ENCODE assay signal across 11 cellular contexts in genomic region chr21:46100020-46100419, GRCh38. TPM values are rescaled to one million over a fixed set of nuclear protein-coding genes. Genes with fewer than 3 reads are reported as not detected.
DNase-seq lines count a peak whose midpoint lies in the region; ATAC-seq, FAIRE-seq and TF ChIP-seq lines count a peak whose summit lies in the region.
"Had no signal": no experiment of that assay in that cellular context is flagged by ENCODE, and none has a peak within 500 bp of the region (broad histone marks: within the 10 kb centered on the region; RNA-seq: fewer than 3 reads in every experiment).

No MANE protein-coding gene starts in this region.

- TF ChIP-seq CTCF in natural killer cell (IDR thresholded peaks at IDR 0.05) (no peak), H1 (IDR thresholded peaks at IDR 0.05; ENCODE audit: control extremely low read depth in 1 of 3, insufficient read depth in 1 of 3, low read depth in 1 of 3, low read length in 3 of 3) (no peak)
- no peak for TF ChIP-seq CTCF in activated CD8-positive, alpha-beta T cell treated with anti-CD3 and anti-CD28 coated beads for 36 hours (IDR thresholded peaks at IDR 0.05)

- H3K18ac ChIP-seq in H1 (ENCODE audit: extremely low read depth, low read length), result no peak overlapping the region

- ATAC-seq in natural killer cell, result no peak
- ATAC-seq in natural killer cell treated with Interleukin-12 subunit alpha and Interleukin-12 subunit beta and Interleukin-15 and Interleukin-18, amount 100 ng/mL, for 72 hours, result no peak
- no peak for ATAC-seq in naive thymus-derived CD4-positive, alpha-beta T cell
- no peak for ATAC-seq in GM21515 (IDR thresholded peaks at IDR 0.05; ENCODE audit: unreplicated experiment)
- ATAC-seq in activated CD8-positive, alpha-beta T cell treated with anti-CD3 and anti-CD28 coated beads for 36 hours, result no peak

- no peak overlapping the region for H2BK20ac ChIP-seq in H1 (ENCODE audit: low read length)

- CTCF ChIA-PET in H1 (lab: Charles Lee; ENCODE audit: partially characterized antibody), result interaction anchor here (1.1 to 1.5 kb wide), 2 partner anchors 8 to 43 kb away, joined by 3 read pairs; no protein-coding TSS in a partner anchor
- CTCF ChIA-PET in naive thymus-derived CD4-positive, alpha-beta T cell (lab: Charles Lee), result no interaction called here
- CTCF ChIA-PET in activated CD8-positive, alpha-beta T cell treated with anti-CD3 and anti-CD28 coated beads for 36 hours (lab: Charles Lee), result interaction anchor here (1.1 kb wide), 1 partner anchor 44 kb away, joined by 4 read pairs; no protein-coding TSS in a partner anchor

- no peak overlapping the region for H3K27ac ChIP-seq in H1 (ENCODE audit: low read depth, low read length)
- H3K27ac ChIP-seq in naive thymus-derived CD4-positive, alpha-beta T cell (ENCODE audit: low read depth, low read length), result no peak overlapping the region

- H3K36me3 ChIP-seq in H1 (ENCODE audit: control insufficient read depth in 2 of 4, insufficient read depth in 4 of 4, low read length in 3 of 4), result no peaks in the 10 kb centered on the region
- no peaks in the 10 kb centered on the region for H3K36me3 ChIP-seq in naive thymus-derived CD4-positive, alpha-beta T cell (ENCODE audit: control insufficient read depth in 2 of 3, insufficient read depth in 3 of 3, low read length in 3 of 3)

- 82% methylated on average over 6 of the region's 6 CpGs; no CpG with 5 or more reads in 1 of the 2 experiments for WGBS in H1 (ENCODE audit: extremely low coverage in 1 of 2, insufficient coverage in 1 of 2, insufficient read length in 1 of 2, insufficient replicate concordance in 2 of 2, low coverage in 1 of 2, low lambda C conversion rate in 2 of 2, missing lambda C conversion rate in 1 of 2), 2 experiments

- H2BK5ac ChIP-seq in H1 (ENCODE audit: low read depth, low read length), result no peak overlapping the region

- H4K20me1 ChIP-seq in H1 (replicated peaks in 1 of 2; ENCODE audit: control insufficient read depth in 1 of 2, insufficient read depth in 2 of 2, low read length in 2 of 2), result peaks cover 0 to 9% of the 10 kb centered on the region in 2 experiments

- TF ChIP-seq RAD21 in H1 (IDR thresholded peaks at IDR 0.05 in 1 of 2, conservative IDR thresholded peaks at IDR 0.05 in 1 of 2; ENCODE audit: low read depth in 2 of 2, low read length in 2 of 2), result no peak

- H4K8ac ChIP-seq in H1 (ENCODE audit: extremely low read depth, insufficient read depth, low read length), result no peak overlapping the region

- H3K4me3 ChIP-seq in H1 (ENCODE audit: extremely low read depth in 1 of 4, insufficient read depth in 2 of 4, low read depth in 3 of 4, low read length in 4 of 4), result no peak overlapping the region
- no peak overlapping the region for H3K4me3 ChIP-seq in naive thymus-derived CD4-positive, alpha-beta T cell (ENCODE audit: low read length)

- H3K14ac ChIP-seq in H1 (ENCODE audit: insufficient read length), result no peak overlapping the region

- no peak overlapping the region for H2BK12ac ChIP-seq in H1 (ENCODE audit: low read depth, low read length)

- peaks cover 2 to 9% of the 10 kb centered on the region in 2 donors for H3K9me3 Mint-ChIP-seq in natural killer cell
- H3K9me3 Mint-ChIP-seq in natural killer cell treated with Interleukin-12 subunit alpha and Interleukin-12 subunit beta and Interleukin-15 and Interleukin-18, amount 100 ng/mL, for 72 hours, result peaks cover 9% of the 10 kb centered on the region
- peaks cover 3 to 37% (median 16%) of the 10 kb centered on the region in 11 donors for H3K9me3 Mint-ChIP-seq in naive thymus-derived CD4-positive, alpha-beta T cell
- H3K9me3 Mint-ChIP-seq in activated CD8-positive, alpha-beta T cell treated with anti-CD3 and anti-CD28 coated beads for 36 hours, result peaks cover 19% of the 10 kb centered on the region

- no peak overlapping the region for H4K5ac ChIP-seq in H1 (ENCODE audit: insufficient read length, low read depth, low read length)

- no peak overlapping the region for H3K23ac ChIP-seq in H1 (ENCODE audit: insufficient read length)

- no peak overlapping the region for H4K91ac ChIP-seq in H1 (replicated peaks; ENCODE audit: insufficient read length, low read length)

- H3K23me2 ChIP-seq in H1 (ENCODE audit: low read depth, low read length), result peaks cover 10% of the 10 kb centered on the region; the same call in 1 of the 2 replicates

- H3K79me2 ChIP-seq in H1 (ENCODE audit: control insufficient read depth in 1 of 2, insufficient read depth in 2 of 2, low read length in 2 of 2), result peaks cover 0 to 10% of the 10 kb centered on the region in 2 experiments; a peak in 2 of 4 replicates

- H3K4me2 ChIP-seq in H1 (ENCODE audit: insufficient read depth in 1 of 2, low read depth in 2 of 2, low read length in 2 of 2), result peak overlapping the region; percentile 44 to 64; a peak in 2 of 4 replicates

- H3K9me3 ChIP-seq in H1 (ENCODE audit: insufficient read depth in 2 of 2, low read depth in 1 of 2, low read length in 1 of 2), result 0 out of 4 replicates have a peak, but pooled peaks cover 0 to 4% of the 10 kb centered on the region in 2 experiments
- H3K9me3 ChIP-seq in naive thymus-derived CD4-positive, alpha-beta T cell (ENCODE audit: control insufficient read depth in 2 of 3, low read length in 3 of 3), result no peaks in the 10 kb centered on the region

- POLR2A ChIA-PET in H1 (lab: Charles Lee; ENCODE audit: partially characterized antibody), result interaction anchor here (1.2 kb wide), 1 partner anchor 123 kb away, joined by 3 read pairs; no protein-coding TSS in a partner anchor
- POLR2A ChIA-PET in naive thymus-derived CD4-positive, alpha-beta T cell (lab: Charles Lee), result no interaction called here
- POLR2A ChIA-PET in activated CD8-positive, alpha-beta T cell treated with anti-CD3 and anti-CD28 coated beads for 36 hours (lab: Charles Lee), result no interaction called here

- FAIRE-seq in H1 (lab: Jason Lieb, UNC), result no peak

- H2BK15ac ChIP-seq in H1 (ENCODE audit: low read length), result no peak overlapping the region

- H3K27me3 ChIP-seq in H1 (replicated peaks in 1 of 4; ENCODE audit: control insufficient read depth in 3 of 4, extremely low read depth in 1 of 4, insufficient read depth in 3 of 4, low read length in 3 of 4), result peaks cover 0 to 14% (median 9%) of the 10 kb centered on the region in 4 experiments; a peak in 6 of 7 replicates
- no peaks in the 10 kb centered on the region for H3K27me3 ChIP-seq in naive thymus-derived CD4-positive, alpha-beta T cell (ENCODE audit: control insufficient read depth in 2 of 2, insufficient read depth in 2 of 2, low read length in 2 of 2)

- H2AFZ ChIP-seq in H1 (ENCODE audit: low read length), result no peak overlapping the region

- no peak for DNase-seq in natural killer cell
- no peak for DNase-seq in natural killer cell treated with Interleukin-12 subunit alpha and Interleukin-12 subunit beta and Interleukin-15 and Interleukin-18, amount 100 ng/mL, for 72 hours (ENCODE audit: low spot score)
- DNase-seq in H1 (ENCODE audit: low read depth in 1 of 2, low spot score in 2 of 2), result no peak
- no peak for DNase-seq in naive thymus-derived CD4-positive, alpha-beta T cell
- no peak for DNase-seq in NCI-H345 treated with DMSO at 0.1 percent for 48 hours (lab: John Stamatoyannopoulos, UW; ENCODE audit: unreplicated experiment)
- no peak for DNase-seq in SKM-1 (lab: John Stamatoyannopoulos, UW; ENCODE audit: unreplicated experiment)
- no peak for DNase-seq in activated CD8-positive, alpha-beta T cell treated with anti-CD3 and anti-CD28 coated beads for 36 hours
- DNase-seq: NCI-H1436 treated with DMSO at 0.1 percent for 48 hours; stimulated activated CD4-positive, alpha-beta T cell treated with anti-CD3 and anti-CD28 coated beads, Interleukin-4, amount 100 ng/mL, for 1 hour had no signal

- no peak for TF ChIP-seq POLR2A in H1 (IDR thresholded peaks at IDR 0.05; ENCODE audit: control extremely low read depth in 1 of 2, low read depth in 2 of 2, low read length in 2 of 2)

- H3K36me3 Mint-ChIP-seq in natural killer cell, result peaks cover 28% of the 10 kb centered on the region
- peaks cover 26% of the 10 kb centered on the region for H3K36me3 Mint-ChIP-seq in natural killer cell treated with Interleukin-12 subunit alpha and Interleukin-12 subunit beta and Interleukin-15 and Interleukin-18, amount 100 ng/mL, for 72 hours
- H3K36me3 Mint-ChIP-seq in naive thymus-derived CD4-positive, alpha-beta T cell, result peaks cover 1 to 35% (median 11%) of the 10 kb centered on the region in 5 donors
- H3K36me3 Mint-ChIP-seq in activated CD8-positive, alpha-beta T cell treated with anti-CD3 and anti-CD28 coated beads for 36 hours (ENCODE audit: low read depth), result peaks cover 13% of the 10 kb centered on the region

- H3K79me1 ChIP-seq in H1 (ENCODE audit: low read depth, low read length), result peaks cover 10% of the 10 kb centered on the region; the same call in 1 of the 2 replicates

- H3K4me1 ChIP-seq in H1 (replicated peaks in 1 of 4; ENCODE audit: control insufficient read depth in 3 of 4, insufficient read depth in 4 of 4, low read length in 3 of 4), result peaks cover 0 to 4% (median 0%) of the 10 kb centered on the region in 4 experiments; a peak in 2 of 7 replicates
- peaks cover 0 to 2% of the 10 kb centered on the region in 2 donors for H3K4me1 ChIP-seq in naive thymus-derived CD4-positive, alpha-beta T cell (ENCODE audit: control insufficient read depth in 2 of 2, insufficient read depth in 2 of 2, low read length in 2 of 2)

- H3K4ac ChIP-seq in H1 (replicated peaks; ENCODE audit: insufficient read length, low read depth, low read length), result no peak overlapping the region

- H3K4me3 Mint-ChIP-seq in natural killer cell, result peak overlapping the region; percentile 47
- H3K4me3 Mint-ChIP-seq in natural killer cell treated with Interleukin-12 subunit alpha and Interleukin-12 subunit beta and Interleukin-15 and Interleukin-18, amount 100 ng/mL, for 72 hours, result no peak overlapping the region
- H3K4me3 Mint-ChIP-seq in naive thymus-derived CD4-positive, alpha-beta T cell, result peak overlapping the region in 8 of 10 donors; percentile 25 to 80 (median 50)
- no peak overlapping the region for H3K4me3 Mint-ChIP-seq in activated CD8-positive, alpha-beta T cell treated with anti-CD3 and anti-CD28 coated beads for 36 hours
- H3K4me3 Mint-ChIP-seq: T-helper 1 cell treated with Interleukin-12 subunit alpha and Interleukin-12 subunit beta and Interleukin-4 antibody, amounts not matched to agents 30 μg/mL and 1 μg/mL, for 36 hours had no signal

- no peak overlapping the region for H3K9ac ChIP-seq in H1 (replicated peaks in 1 of 4; ENCODE audit: extremely low read depth in 1 of 4, low read depth in 3 of 4, low read length in 3 of 4)

- H3K27ac Mint-ChIP-seq in natural killer cell, result no peak overlapping the region
- H3K27ac Mint-ChIP-seq in natural killer cell treated with Interleukin-12 subunit alpha and Interleukin-12 subunit beta and Interleukin-15 and Interleukin-18, amount 100 ng/mL, for 72 hours, result no peak overlapping the region
- no peak overlapping the region for H3K27ac Mint-ChIP-seq in naive thymus-derived CD4-positive, alpha-beta T cell
- no peak overlapping the region for H3K27ac Mint-ChIP-seq in activated CD8-positive, alpha-beta T cell treated with anti-CD3 and anti-CD28 coated beads for 36 hours
- H3K27ac Mint-ChIP-seq: T-helper 1 cell treated with Interleukin-12 subunit alpha and Interleukin-12 subunit beta and Interleukin-4 antibody, amounts not matched to agents 30 μg/mL and 1 μg/mL, for 36 hours had no signal

- peaks cover 7 to 16% of the 10 kb centered on the region in 2 donors for H3K4me1 Mint-ChIP-seq in natural killer cell
- peaks cover 5 to 11% of the 10 kb centered on the region in 2 donors for H3K4me1 Mint-ChIP-seq in natural killer cell treated with Interleukin-12 subunit alpha and Interleukin-12 subunit beta and Interleukin-15 and Interleukin-18, amount 100 ng/mL, for 72 hours (ENCODE audit: low read depth in 2 of 2)
- H3K4me1 Mint-ChIP-seq in naive thymus-derived CD4-positive, alpha-beta T cell, result peaks cover 0 to 18% (median 4%) of the 10 kb centered on the region in 7 donors
- H3K4me1 Mint-ChIP-seq in activated CD8-positive, alpha-beta T cell treated with anti-CD3 and anti-CD28 coated beads for 36 hours (ENCODE audit: low read depth), result peaks cover 17% of the 10 kb centered on the region

- no peak for TF ChIP-seq EP300 in H1 (IDR thresholded peaks at IDR 0.05; ENCODE audit: borderline replicate concordance in 1 of 2, low read depth in 2 of 2, low read length in 2 of 2)

- H3K27me3 Mint-ChIP-seq in natural killer cell (ENCODE audit: low read depth in 2 of 2), result peaks cover 51 to 54% of the 10 kb centered on the region in 2 donors
- H3K27me3 Mint-ChIP-seq in natural killer cell treated with Interleukin-12 subunit alpha and Interleukin-12 subunit beta and Interleukin-15 and Interleukin-18, amount 100 ng/mL, for 72 hours, result peaks cover 38 to 62% of the 10 kb centered on the region in 2 donors
- H3K27me3 Mint-ChIP-seq in naive thymus-derived CD4-positive, alpha-beta T cell, result peaks cover 0 to 54% (median 34%) of the 10 kb centered on the region in 5 donors
- peaks cover 13% of the 10 kb centered on the region for H3K27me3 Mint-ChIP-seq in activated CD8-positive, alpha-beta T cell treated with anti-CD3 and anti-CD28 coated beads for 36 hours

- 0 out of 2 replicates have a peak overlapping the region, but pooled peaks have one; percentile 53 for H2AK5ac ChIP-seq in H1 (ENCODE audit: low read depth, low read length)

- H3K56ac ChIP-seq in H1 (replicated peaks; ENCODE audit: insufficient read length, low read depth, low read length), result no peak overlapping the region

- no peak overlapping the region for H2BK120ac ChIP-seq in H1 (replicated peaks; ENCODE audit: low read depth, low read length)

- intact Hi-C loops in natural killer cell (cut with micrococcal nuclease), result no loop called here
- intact Hi-C loops in naive thymus-derived CD4-positive, alpha-beta T cell (cut with micrococcal nuclease), result no loop called here
- intact Hi-C loops in activated CD8-positive, alpha-beta T cell treated with anti-CD3 and anti-CD28 coated beads for 36 hours (cut with micrococcal nuclease), result no loop called here

RNA-seq across cellular contexts. Expression of gene COL6A2, which starts 2.1 kb away (rescaled TPM):
- total RNA-seq in natural killer cell, result 100 to 1,000 TPM in 1 of 3 donors, 10 to 100 TPM in 2; 93.9 to 110 (median 97.2) TPM
- total RNA-seq in natural killer cell treated with Interleukin-12 subunit alpha and Interleukin-12 subunit beta and Interleukin-15 and Interleukin-18, amount 100 ng/mL, for 72 hours, result 1 to 10 TPM in 1 of 2 donors, under 1 TPM in 1; 0.88 to 4.2 TPM
- 60.6 and 62.7 TPM in 2 replicates for total RNA-seq in H1 (2021; fragmentation: NEBNext Ultra II Directional; extraction: Animal tissue kit (Norgen Biotek cat#: 25700))
- polyA plus RNA-seq in H1 (2011; rRNA removed), result 60.1 and 79.2 TPM in 2 replicates
- 60.4 TPM for polyA plus RNA-seq in H1 (2011; cell fraction: cytosol; rRNA removed)
- 219 TPM for polyA plus RNA-seq in H1 (2011; cell fraction: nucleus; rRNA removed)
- polyA plus RNA-seq in H1 (2012, experiment 1 of 2), result 38.8 to 78.4 TPM (median 69.6 TPM) in 4 replicates
- 41.6 TPM for polyA plus RNA-seq in H1 (2012, experiment 2 of 2)
- 99.7 TPM for polyA plus RNA-seq in H1 (2013, experiment 1 of 2)
- 84.9 TPM for polyA plus RNA-seq in H1 (2013, experiment 2 of 2)
- 14.9 and 16.7 TPM in 2 replicates for polyA minus RNA-seq in H1 (2011; rRNA and poly(A)+ RNA removed)
- polyA minus RNA-seq in H1 (2011; cell fraction: cytosol; rRNA and poly(A)+ RNA removed), result 30.5 TPM
- 40.6 TPM for polyA minus RNA-seq in H1 (2011; cell fraction: nucleus; rRNA and poly(A)+ RNA removed)
- total RNA-seq in naive thymus-derived CD4-positive, alpha-beta T cell, result 10 to 100 TPM in 4 of 5 experiments, 1 to 10 TPM in 1; 3.1 to 47.7 (median 40.3) TPM
- polyA plus RNA-seq in naive thymus-derived CD4-positive, alpha-beta T cell, result 1 to 10 TPM; 1.7 to 4.4 TPM
- total RNA-seq in activated CD8-positive, alpha-beta T cell treated with anti-CD3 and anti-CD28 coated beads for 36 hours, result 10 to 100 TPM; 25.0 to 25.3 TPM

RNA-seq across cellular contexts. Expression of gene FTCD, which starts 55.4 kb away (rescaled TPM):
- total RNA-seq in natural killer cell, result under 1 TPM in 1 of 3 donors, not detected in 2; 0.34 TPM
- total RNA-seq in natural killer cell treated with Interleukin-12 subunit alpha and Interleukin-12 subunit beta and Interleukin-15 and Interleukin-18, amount 100 ng/mL, for 72 hours, result not detected
- 3.3 and 6.0 TPM in 2 replicates for total RNA-seq in H1 (2021; fragmentation: NEBNext Ultra II Directional; extraction: Animal tissue kit (Norgen Biotek cat#: 25700))
- 4.9 and 7.3 TPM in 2 replicates for polyA plus RNA-seq in H1 (2011; rRNA removed)
- polyA plus RNA-seq in H1 (2011; cell fraction: cytosol; rRNA removed), result 5.2 TPM
- polyA plus RNA-seq in H1 (2011; cell fraction: nucleus; rRNA removed), result 21.4 TPM
- polyA plus RNA-seq in H1 (2012, experiment 1 of 2), result 5.9 to 9.8 TPM (median 7.8 TPM) in 4 replicates
- 2.3 TPM for polyA plus RNA-seq in H1 (2012, experiment 2 of 2)
- polyA plus RNA-seq in H1 (2013, experiment 1 of 2), result 3.9 TPM
- 4.0 TPM for polyA plus RNA-seq in H1 (2013, experiment 2 of 2)
- polyA minus RNA-seq in H1 (2011; rRNA and poly(A)+ RNA removed), result 3.0 and 4.7 TPM in 2 replicates
- 6.4 TPM for polyA minus RNA-seq in H1 (2011; cell fraction: cytosol; rRNA and poly(A)+ RNA removed)
- polyA minus RNA-seq in H1 (2011; cell fraction: nucleus; rRNA and poly(A)+ RNA removed), result 6.1 TPM
- 1 to 10 TPM in 3 of 5 experiments, under 1 TPM in 2; 0.29 to 5.7 (median 2.0) TPM for total RNA-seq in naive thymus-derived CD4-positive, alpha-beta T cell
- polyA plus RNA-seq in naive thymus-derived CD4-positive, alpha-beta T cell, result not detected
- total RNA-seq in activated CD8-positive, alpha-beta T cell treated with anti-CD3 and anti-CD28 coated beads for 36 hours, result under 1 TPM; 0.52 to 0.85 TPM

Comparison
In these comparisons a context has a peak if more than half of its experiments do, and no peak if none do; other contexts are left out.
1. H3K4me3 Mint-ChIP-seq: peak in natural killer cell (single experiment) and naive thymus-derived CD4-positive, alpha-beta T cell (8 of 10); none in natural killer cell treated with Interleukin-12 subunit alpha and Interleukin-12 subunit beta and Interleukin-15 and Interleukin-18, amount 100 ng/mL, for 72 hours (single experiment) and activated CD8-positive, alpha-beta T cell treated with anti-CD3 and anti-CD28 coated beads for 36 hours (single experiment).